In genomic region chr5:58849995-58850667, GRCh38 we compare ENCODE assay signal across 8 cellular contexts.
DNase-seq lines count a peak whose midpoint lies in the region; ATAC-seq and TF ChIP-seq lines count a peak whose summit lies in the region.

No MANE protein-coding gene starts in this region.

- no peak for TF ChIP-seq POLR2A in vagina (IDR thresholded peaks at IDR 0.05)

- peaks cover 7% of the 10 kb centered on the region for H3K4me1 ChIP-seq in smooth muscle cell (ENCODE audit: low read depth)
- H3K4me1 ChIP-seq in vagina: no peaks in the 10 kb centered on the region

- H4K20me1 ChIP-seq in smooth muscle cell (ENCODE audit: low read depth): no peaks in the 10 kb centered on the region

- no peak overlapping the region for H3K4me2 ChIP-seq in smooth muscle cell

- H3K36me3 ChIP-seq in smooth muscle cell (ENCODE audit: low read depth): no peaks in the 10 kb centered on the region
- H3K36me3 ChIP-seq in vagina: no peaks in the 10 kb centered on the region

- intact Hi-C loops in vagina (cut with DNase I): loop anchor here (10.0 kb wide), 1 partner anchor 355 kb away; the partner anchor contains the start of gene GAPT

- no peak overlapping the region for H3K9ac ChIP-seq in smooth muscle cell (ENCODE audit: low read depth)

- H3K79me2 ChIP-seq in smooth muscle cell (ENCODE audit: low read depth): no peaks in the 10 kb centered on the region

- TF ChIP-seq CTCF in smooth muscle cell (IDR thresholded peaks at IDR 0.05; ENCODE audit: borderline replicate concordance, insufficient read depth, poor library complexity, severe bottlenecking): peak; percentile 55
- TF ChIP-seq CTCF in vagina (IDR thresholded peaks at IDR 0.05): peak in 1 of 3 experiments; percentile 14

- WGBS in smooth muscle cell (ENCODE audit: low lambda C conversion rate): 6% methylated on average over 2 of the region's 2 CpGs

- H3K4me3 ChIP-seq in smooth muscle cell: no peak overlapping the region
- H3K4me3 ChIP-seq in vagina: no peak overlapping the region

- H3K27ac ChIP-seq in smooth muscle cell (ENCODE audit: low read depth) (no peak overlapping the region), vagina (no peak overlapping the region)

- peak overlapping the region; percentile 9 for H2AFZ ChIP-seq in smooth muscle cell (ENCODE audit: low read depth)

- ATAC-seq in GM19395 (IDR thresholded peaks at IDR 0.05; ENCODE audit: unreplicated experiment): peak; percentile 71
- no peak for ATAC-seq in HG03432 (IDR thresholded peaks at IDR 0.05; ENCODE audit: unreplicated experiment)

- no peaks in the 10 kb centered on the region for H3K27me3 ChIP-seq in smooth muscle cell (ENCODE audit: low read depth)
- H3K27me3 ChIP-seq in vagina: no peaks in the 10 kb centered on the region

- peaks cover 6% of the 10 kb centered on the region for H3F3A ChIP-seq in smooth muscle cell (ENCODE audit: low read depth)

- H3K9me3 ChIP-seq in smooth muscle cell (replicated peaks; ENCODE audit: low read depth) (no peaks in the 10 kb centered on the region), vagina (no peaks in the 10 kb centered on the region)

- peak; percentile 21 for DNase-seq in COLO829 (ENCODE audit: low spot score)
- peak; percentile 40 for DNase-seq in NCI-H1092 treated with DMSO at 0.1 percent for 48 hours (lab: John Stamatoyannopoulos, UW)
- peak; percentile 41 for DNase-seq in amniotic epithelial cell (ENCODE audit: low read depth)
- DNase-seq in hepatic stellate cell (ENCODE audit: low spot score): peak; percentile 4
- no peak for DNase-seq in smooth muscle cell (lab: John Stamatoyannopoulos, UW; ENCODE audit: unreplicated experiment)
- DNase-seq in vagina (ENCODE audit: extremely low spot score in 2 of 2): no peak

Comparison
In these comparisons a context has a peak if more than half of its experiments do, and no peak if none do; other contexts are left out.
1. DNase-seq: peak in COLO829 (single experiment), NCI-H1092 treated with DMSO at 0.1 percent for 48 hours (single experiment), amniotic epithelial cell (single experiment) and hepatic stellate cell (single experiment); none in smooth muscle cell (single experiment) and vagina (0 of 2).